In genomic region chr19:58575183-58576041, GRCh38 we compare ENCODE assay signal across 1 cellular context.
TF ChIP-seq lines count a peak whose summit lies in the region.

No MANE protein-coding gene starts in this region.

TF ChIP-seq in WTC11, 78 proteins besides CTCF, POLR2A, EP300 and RAD21 (continued from another document):
- TF ChIP-seq ARID4B (CRISPR knock-in tag; IDR thresholded peaks at IDR 0.05; ENCODE audit: borderline replicate concordance): no peak
- TF ChIP-seq OVOL2 (CRISPR knock-in tag; IDR thresholded peaks at IDR 0.05; ENCODE audit: borderline replicate concordance): no peak
- peak; percentile 72; the same call in 1 of the 2 replicates for TF ChIP-seq RELA (CRISPR knock-in tag; IDR thresholded peaks at IDR 0.05; ENCODE audit: borderline replicate concordance)
- TF ChIP-seq JAZF1 (CRISPR knock-in tag; IDR thresholded peaks at IDR 0.05): no peak
- TF ChIP-seq ZNF232 (CRISPR knock-in tag; IDR thresholded peaks at IDR 0.05): 0 out of 2 replicates have a peak, but pooled peaks have one; percentile 38
- TF ChIP-seq GTF2I (CRISPR knock-in tag; conservative IDR thresholded peaks at IDR 0.05): no peak
- TF ChIP-seq ESRRA (CRISPR knock-in tag; IDR thresholded peaks at IDR 0.05; ENCODE audit: borderline replicate concordance): no peak
- 0 out of 2 replicates have a peak, but pooled peaks have one; percentile 20 for TF ChIP-seq USF2 (CRISPR knock-in tag; IDR thresholded peaks at IDR 0.05)
- no peak for TF ChIP-seq ATF3 (CRISPR knock-in tag; conservative IDR thresholded peaks at IDR 0.05)
- TF ChIP-seq IRF1 (CRISPR knock-in tag; IDR thresholded peaks at IDR 0.05): no peak
- peak; percentile 44; the same call in 1 of the 2 replicates for TF ChIP-seq GABPB1 (CRISPR knock-in tag; IDR thresholded peaks at IDR 0.05)
- TF ChIP-seq SP1 (CRISPR knock-in tag; conservative IDR thresholded peaks at IDR 0.05): peak; percentile 89
- TF ChIP-seq ZNF671 (CRISPR knock-in tag; IDR thresholded peaks at IDR 0.05): no peak
- no peak for TF ChIP-seq IRF2 (CRISPR knock-in tag; IDR thresholded peaks at IDR 0.05; ENCODE audit: borderline replicate concordance, low read depth)
- no peak for TF ChIP-seq MYBL2 (CRISPR knock-in tag; IDR thresholded peaks at IDR 0.05)
- peak; percentile 27; the same call in 1 of the 2 replicates for TF ChIP-seq HMGXB4 (CRISPR knock-in tag; IDR thresholded peaks at IDR 0.05)
